Comparison of ENCODE assay signal across 2 cellular contexts in genomic region chr2:132437852-132438649, GRCh38.
TF ChIP-seq lines count a peak whose summit lies in the region.

No MANE protein-coding gene starts in this region.

TF ChIP-seq in A549, 52 proteins besides CTCF, POLR2A, EP300 and RAD21:
- TF ChIP-seq RARB (CRISPR knock-in tag; IDR thresholded peaks at IDR 0.05) (no peak), FOSB (CRISPR knock-in tag; IDR thresholded peaks at IDR 0.05) (no peak), ZFP36 (IDR thresholded peaks at IDR 0.05; ENCODE audit: borderline replicate concordance, partially characterized antibody) (peak; percentile 97)

TF ChIP-seq in K562, 482 proteins besides CTCF, POLR2A, EP300 and RAD21:
- peak; percentile 51 for TF ChIP-seq GTF3C2 (IDR thresholded peaks at IDR 0.05; ENCODE audit: borderline replicate concordance, extremely low read depth, insufficient read length)
- TF ChIP-seq ZNF766 (CRISPR knock-in tag; conservative IDR thresholded peaks at IDR 0.05) = no peak
- no peak for TF ChIP-seq ZNF589 (CRISPR knock-in tag; IDR thresholded peaks at IDR 0.05; ENCODE audit: low read depth)
- peak; percentile 94 for TF ChIP-seq RBM25 (IDR thresholded peaks at IDR 0.05; ENCODE audit: low read depth, low read length, severe bottlenecking)
- peak; percentile 99 for TF ChIP-seq ZFP36 (IDR thresholded peaks at IDR 0.05; ENCODE audit: low read depth, low read length, partially characterized antibody)
